ENCODE assay signal across 16 cellular contexts in genomic region chr1:40840526-40841323, GRCh38. TPM values are rescaled to one million over a fixed set of nuclear protein-coding genes. Genes with fewer than 3 reads are reported as not detected.
DNase-seq lines count a peak whose midpoint lies in the region; ATAC-seq and TF ChIP-seq lines count a peak whose summit lies in the region.
"Had no signal": no experiment of that assay in that cellular context is flagged by ENCODE, and none has a peak within 500 bp of the region (broad histone marks: within the 10 kb centered on the region; RNA-seq: fewer than 3 reads in every experiment).

No MANE protein-coding gene starts in this region.

- no peaks in the 10 kb centered on the region for H3K27me3 ChIP-seq in CD8-positive, alpha-beta memory T cell (ENCODE audit: insufficient read depth, low read length, poor library complexity, severe bottlenecking)
- H3K27me3 ChIP-seq in gastroesophageal sphincter = no peaks in the 10 kb centered on the region

- no peaks in the 10 kb centered on the region for H3K36me3 ChIP-seq in CD8-positive, alpha-beta memory T cell (ENCODE audit: insufficient read depth, low read length)
- peaks cover 0 to 42% of the 10 kb centered on the region in 2 donors for H3K36me3 ChIP-seq in gastroesophageal sphincter
- H3K36me3 ChIP-seq: lower lobe of right lung had no signal

- 0 to 74% methylated on average over 1 to 5 of the region's 6 CpGs for WGBS in gastroesophageal sphincter (ENCODE audit: low coverage in 1 of 2), 2 donors

- H3K4me3 Mint-ChIP-seq in CD8-positive, alpha-beta memory T cell = peak overlapping the region in 4 of 7 donors; percentile 6 to 72 (median 25)
- peak overlapping the region; percentile 28 for H3K4me3 Mint-ChIP-seq in T-helper 17 cell
- H3K4me3 Mint-ChIP-seq: neural crest cell had no signal

- POLR2A ChIA-PET in CD8-positive, alpha-beta memory T cell (lab: Charles Lee) = no interaction called here

- H3K4me1 Mint-ChIP-seq in CD8-positive, alpha-beta memory T cell = peaks cover 25 to 26% (median 25%) of the 10 kb centered on the region in 3 donors
- peaks cover 13% of the 10 kb centered on the region for H3K4me1 Mint-ChIP-seq in T-helper 17 cell

- 0 out of 2 replicates have a peak, but pooled peaks have one; percentile 4 for TF ChIP-seq CTCF in AG10803 (conservative IDR thresholded peaks at IDR 0.05; ENCODE audit: low read length)
- peak; percentile 18 for TF ChIP-seq CTCF in epithelial cell of proximal tubule (conservative IDR thresholded peaks at IDR 0.05; ENCODE audit: low read depth, low read length)
- TF ChIP-seq CTCF in gastroesophageal sphincter (IDR thresholded peaks at IDR 0.05) = no peak

- DNase-seq in AG10803 (ENCODE audit: low read depth) (no peak), T-helper 17 cell (no peak), epithelial cell of proximal tubule (ENCODE audit: low read depth) (no peak), pons (ENCODE audit: low spot score) (no peak), SHP77 (lab: John Stamatoyannopoulos, UW) (no peak)
- DNase-seq in CD8-positive, alpha-beta memory T cell = peak in 1 of 5 donors; percentile 58
- DNase-seq: activated CD4-positive, alpha-beta T cell treated with anti-CD3 and anti-CD28 coated beads, Interleukin-2, amount 50 U/mL, for 4 hours; anterior cingulate cortex; lower lobe of right lung; NCI-H187 treated with DMSO at 0.1 percent for 48 hours; NCI-H510A; right cardiac atrium; substantia nigra; T1000 had no signal

- peaks cover 0 to 6% (median 0%) of the 10 kb centered on the region in 5 donors for H3K9me3 Mint-ChIP-seq in CD8-positive, alpha-beta memory T cell

- H3K4me1 ChIP-seq in CD8-positive, alpha-beta memory T cell (ENCODE audit: insufficient read depth, low read length) = peaks cover 30% of the 10 kb centered on the region
- H3K4me1 ChIP-seq in gastroesophageal sphincter = peaks cover 0 to 13% (median 0%) of the 10 kb centered on the region in 3 donors
- H3K4me1 ChIP-seq: lower lobe of right lung had no signal

- H3K36me3 Mint-ChIP-seq in CD8-positive, alpha-beta memory T cell = no peaks in the 10 kb centered on the region
- H3K36me3 Mint-ChIP-seq in T-helper 17 cell (ENCODE audit: low read depth) = peaks cover 4% of the 10 kb centered on the region

- no peak for TF ChIP-seq EP300 in gastroesophageal sphincter (IDR thresholded peaks at IDR 0.05)

- ATAC-seq in T-helper 17 cell = peak; percentile 69
- no peak for ATAC-seq in gastroesophageal sphincter
- ATAC-seq: lower lobe of right lung, right cardiac atrium had no signal

- H3K27ac Mint-ChIP-seq in CD8-positive, alpha-beta memory T cell = peak overlapping the region in 4 of 8 donors; percentile 9 to 85 (median 34)
- no peak overlapping the region for H3K27ac Mint-ChIP-seq in T-helper 17 cell

- no peak for TF ChIP-seq POLR2A in gastroesophageal sphincter (IDR thresholded peaks at IDR 0.05)

- H3K9me3 ChIP-seq in CD8-positive, alpha-beta memory T cell (ENCODE audit: low read length) = no peaks in the 10 kb centered on the region
- H3K9me3 ChIP-seq in T-helper 17 cell (ENCODE audit: control insufficient read depth, low read length, poor library complexity, severe bottlenecking) = no peaks in the 10 kb centered on the region
- no peaks in the 10 kb centered on the region for H3K9me3 ChIP-seq in gastroesophageal sphincter
- H3K9me3 ChIP-seq: lower lobe of right lung had no signal

- CTCF ChIA-PET in CD8-positive, alpha-beta memory T cell (lab: Charles Lee) = no interaction called here

- H3K27me3 Mint-ChIP-seq in CD8-positive, alpha-beta memory T cell = peaks cover 5 to 17% of the 10 kb centered on the region in 2 donors
- peaks cover 12% of the 10 kb centered on the region for H3K27me3 Mint-ChIP-seq in T-helper 17 cell

- H3K27ac ChIP-seq in CD8-positive, alpha-beta memory T cell (ENCODE audit: low read depth, low read length) = peak overlapping the region; percentile 17
- H3K27ac ChIP-seq in gastroesophageal sphincter = no peak overlapping the region
- H3K27ac ChIP-seq: lower lobe of right lung had no signal

- H3K4me3 ChIP-seq in AG10803 (ENCODE audit: low read length) (no peak overlapping the region), epithelial cell of proximal tubule (ENCODE audit: low read depth, low read length) (no peak overlapping the region), gastroesophageal sphincter (no peak overlapping the region)
- no peak overlapping the region for H3K4me3 ChIP-seq in CD8-positive, alpha-beta memory T cell (ENCODE audit: low read length)
- H3K4me3 ChIP-seq: lower lobe of right lung had no signal

RNA-seq across cellular contexts. Expression of gene CITED4, which starts 21.4 kb away (rescaled TPM):
- 1 to 10 TPM; 1.3 to 1.7 TPM for total RNA-seq in CD8-positive, alpha-beta memory T cell
- 16.4 TPM for polyA plus RNA-seq in CD8-positive, alpha-beta memory T cell
- 10 to 100 TPM; 17.2 to 23.6 TPM for total RNA-seq in T-helper 17 cell
- 43.4 and 55.5 TPM in 2 replicates for total RNA-seq in epithelial cell of proximal tubule
- total RNA-seq in gastroesophageal sphincter = 10 to 100 TPM in 3 of 4 donors, 1 to 10 TPM in 1; 9.2 to 15.6 (median 14.1) TPM

RNA-seq across cellular contexts. Expression of gene KCNQ4, which starts 57.1 kb away (rescaled TPM):
- under 1 TPM; 0.09 to 0.16 TPM for total RNA-seq in CD8-positive, alpha-beta memory T cell
- polyA plus RNA-seq in CD8-positive, alpha-beta memory T cell = not detected
- under 1 TPM; 0.17 to 0.86 TPM for total RNA-seq in T-helper 17 cell
- total RNA-seq in epithelial cell of proximal tubule = 1.0 and 2.2 TPM in 2 replicates
- 10 to 100 TPM in 3 of 4 donors, 1 to 10 TPM in 1; 6.1 to 25.5 (median 10.2) TPM for total RNA-seq in gastroesophageal sphincter

Comparison
In these comparisons a context has a peak if more than half of its experiments do, and no peak if none do; other contexts are left out.
1. CTCF ChIP-seq: peak in AG10803 (single experiment) and epithelial cell of proximal tubule (single experiment); none in gastroesophageal sphincter (0 of 4).